Comparison of ENCODE assay signal across 2 cellular contexts in the genomic region with DNA sequence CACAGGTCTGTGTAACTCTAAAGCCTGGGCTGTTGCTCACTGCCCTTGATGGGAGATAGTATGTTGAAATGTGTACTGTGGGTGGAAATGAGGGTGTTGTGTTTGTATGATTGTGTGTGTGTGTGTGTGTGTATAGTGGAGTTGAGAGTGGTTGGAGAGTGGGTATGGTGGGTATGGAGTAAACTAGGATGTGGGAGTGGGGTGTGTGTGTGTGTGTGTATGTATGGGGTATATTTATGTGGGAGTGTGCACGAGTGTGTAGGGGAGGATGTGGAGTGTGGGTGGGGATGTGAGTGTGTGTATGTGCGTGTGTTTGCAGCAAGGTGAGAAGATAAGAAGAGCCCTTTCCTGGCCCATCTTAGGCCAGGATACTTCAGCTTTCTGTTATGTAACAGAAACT.
TF ChIP-seq lines count a peak whose summit lies in the region.

No MANE protein-coding gene starts in this region.

TF ChIP-seq in HEK293, 187 proteins besides CTCF, POLR2A, EP300 and RAD21:
- TF ChIP-seq EGR2 (tag by site-specific recombination; IDR thresholded peaks at IDR 0.05; ENCODE audit: low read depth) (peak; percentile 99), ZFHX2 (tag by site-specific recombination; conservative IDR thresholded peaks at IDR 0.05) (peak; percentile 98), OSR2 (tag by site-specific recombination; IDR thresholded peaks at IDR 0.05) (no peak)

TF ChIP-seq in H1, 55 proteins besides CTCF, POLR2A, EP300 and RAD21:
- TF ChIP-seq KDM4A (IDR thresholded peaks at IDR 0.05; ENCODE audit: low read depth, low read length, severe bottlenecking) = no peak
- TF ChIP-seq KDM5A (IDR thresholded peaks at IDR 0.05; ENCODE audit: low read length) = no peak
- no peak for TF ChIP-seq NANOG (IDR thresholded peaks at IDR 0.05; ENCODE audit: insufficient read depth, low read depth, low read length, poor library complexity, severe bottlenecking)
- no peak for TF ChIP-seq CBX5 (IDR thresholded peaks at IDR 0.05; ENCODE audit: low read depth, low read length)
- no peak for TF ChIP-seq ASH2L (IDR thresholded peaks at IDR 0.05; ENCODE audit: low read length)
- no peak for TF ChIP-seq TAF7 (optimal IDR thresholded peaks at IDR 0.05; ENCODE audit: borderline replicate concordance, low read depth, low read length)
- TF ChIP-seq CHD2 (IDR thresholded peaks at IDR 0.05; ENCODE audit: low read length) = no peak
- TF ChIP-seq SP1 (IDR thresholded peaks at IDR 0.05; ENCODE audit: low read depth, low read length) = no peak
- TF ChIP-seq EGR1 (IDR thresholded peaks at IDR 0.05; ENCODE audit: borderline replicate concordance, low read depth, low read length) = no peak
- no peak for TF ChIP-seq SIX5 (IDR thresholded peaks at IDR 0.05; ENCODE audit: low read depth, low read length)
- TF ChIP-seq YY1 (IDR thresholded peaks at IDR 0.05; ENCODE audit: low read depth, low read length) = no peak
- TF ChIP-seq POLR2AphosphoS5 (IDR thresholded peaks at IDR 0.05; ENCODE audit: low read depth, low read length) = no peak
- no peak for TF ChIP-seq RFX5 (IDR thresholded peaks at IDR 0.05; ENCODE audit: borderline replicate concordance, low read depth, low read length)
TF ChIP-seq in H1: peak in this region for 0.
